In genomic region chr16:49580751-49581303, GRCh38 we compare ENCODE assay signal across 22 cellular contexts.
DNase-seq lines count a peak whose midpoint lies in the region; ATAC-seq and TF ChIP-seq lines count a peak whose summit lies in the region.
"Had no signal": no experiment of that assay in that cellular context is flagged by ENCODE, and none has a peak within 500 bp of the region (broad histone marks: within the 10 kb centered on the region; RNA-seq: fewer than 3 reads in every experiment).

No MANE protein-coding gene starts in this region.

- intact Hi-C loops in mucosa of descending colon (cut with DNase I, micrococcal nuclease): no loop called here

- peak; percentile 12 for DNase-seq in NCI-H69 (lab: John Stamatoyannopoulos, UW)
- DNase-seq in choroid plexus epithelial cell (ENCODE audit: low read depth): peak; percentile 54
- no peak for DNase-seq in mucosa of descending colon
- DNase-seq in stromal cell of bone marrow (ENCODE audit: low read depth): peak; percentile 26
- no peak for DNase-seq in hippocampal formation (lab: John Stamatoyannopoulos, UW)
- no peak for DNase-seq in coronary artery (ENCODE audit: low spot score)
- DNase-seq in A172 (ENCODE audit: low spot score): no peak
- DNase-seq: activated CD4-positive, alpha-beta T cell treated with anti-CD3 and anti-CD28 coated beads for 48 hours; activated CD8-positive, alpha-beta memory T cell treated with anti-CD3 and anti-CD28 coated beads, Interleukin-2, amount 10 ng/mL, durations not matched to agents 7 days and 5 days; activated naive CD8-positive, alpha-beta T cell treated with anti-CD3 and anti-CD28 coated beads, Interleukin-2, amount 10 ng/mL, durations not matched to agents 7 days and 5 days; foreskin keratinocyte; left cardiac atrium; MM.1S; NCI-H2171; NCI-H526 treated with DMSO at 0.1 percent for 48 hours; pancreas; Right ventricle myocardium superior; stimulated activated CD4-positive, alpha-beta T cell treated with anti-CD3 and anti-CD28 coated beads, Interleukin-4, amount 100 ng/mL, for 24 hours; uterus had no signal

- peak overlapping the region in 1 of 2 donors; percentile 1 for H3K27ac ChIP-seq in coronary artery
- H3K27ac ChIP-seq: breast epithelium, foreskin keratinocyte, pancreas had no signal

- ATAC-seq in mucosa of descending colon (peak; percentile 9), GM18867 (IDR thresholded peaks at IDR 0.05; ENCODE audit: unreplicated experiment) (no peak)
- ATAC-seq: activated CD8-positive, alpha-beta memory T cell treated with anti-CD3 and anti-CD28 coated beads, Interleukin-2, amount 10 ng/mL, durations not matched to agents 7 days and 5 days; foreskin keratinocyte; naive thymus-derived CD8-positive, alpha-beta T cell; pancreas had no signal

- H3K9me3 ChIP-seq in mucosa of descending colon: no peaks in the 10 kb centered on the region
- H3K9me3 ChIP-seq: breast epithelium, pancreas, uterus had no signal

- H3K4me1 ChIP-seq in mucosa of descending colon (ENCODE audit: low read depth): no peaks in the 10 kb centered on the region
- H3K4me1 ChIP-seq: breast epithelium, foreskin keratinocyte, pancreas, uterus had no signal

- TF ChIP-seq CTCF in choroid plexus epithelial cell (conservative IDR thresholded peaks at IDR 0.05; ENCODE audit: low read depth, low read length) (no peak), mucosa of descending colon (IDR thresholded peaks at IDR 0.05) (no peak), coronary artery (IDR thresholded peaks at IDR 0.05) (no peak)

- no peaks in the 10 kb centered on the region for H3K36me3 ChIP-seq in mucosa of descending colon (ENCODE audit: low read depth)
- H3K36me3 ChIP-seq: breast epithelium, pancreas, uterus had no signal

- H3K4me3 ChIP-seq in choroid plexus epithelial cell (ENCODE audit: low read depth, low read length): peak overlapping the region; percentile 41
- H3K4me3 ChIP-seq in mucosa of descending colon: no peak overlapping the region
- no peak overlapping the region for H3K4me3 ChIP-seq in coronary artery
- H3K4me3 ChIP-seq: breast epithelium, pancreas, uterus had no signal

Comparison
In these comparisons a context has a peak if more than half of its experiments do, and no peak if none do; other contexts are left out.
1. DNase-seq: peak in NCI-H69 (single experiment), choroid plexus epithelial cell (single experiment) and stromal cell of bone marrow (single experiment); none in mucosa of descending colon (0 of 3), hippocampal formation (0 of 2), coronary artery (single experiment) and A172 (single experiment).